Comparison of ENCODE assay signal across 31 cellular contexts in the genomic region with DNA sequence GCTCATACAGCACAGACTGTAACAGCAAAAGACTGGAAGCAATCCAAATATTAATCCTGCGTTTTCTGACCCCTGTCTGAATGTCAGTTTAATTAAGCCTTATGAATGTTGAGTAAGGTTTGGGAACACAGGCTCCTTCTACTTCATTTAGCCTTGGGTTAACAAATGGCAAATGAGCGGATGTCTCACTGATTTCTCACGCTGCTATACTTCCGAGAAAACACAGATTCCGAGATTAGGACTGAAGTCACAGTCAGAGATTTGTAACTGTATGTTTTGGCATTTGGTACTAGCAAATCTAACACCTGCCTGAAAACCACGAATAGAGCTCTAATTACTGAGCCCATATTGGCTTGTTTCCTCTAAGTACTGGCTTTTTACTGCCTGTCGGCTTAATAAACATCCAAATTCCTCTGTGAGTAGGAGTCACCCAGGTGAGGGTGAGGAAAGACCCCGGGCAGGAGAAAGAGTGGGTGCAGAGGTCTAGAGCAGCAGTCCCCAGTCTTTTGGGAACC. TPM values are rescaled to one million over a fixed set of nuclear protein-coding genes. Genes with fewer than 3 reads are reported as not detected.
"Had no signal": no experiment of that assay in that cellular context is flagged by ENCODE, and none has a peak within 500 bp of the region (broad histone marks: within the 10 kb centered on the region; RNA-seq: fewer than 3 reads in every experiment).

No MANE protein-coding gene starts in this region.

- DNase-seq: activated B cell treated with CpG ODN at 0.5 μM for 24 hours; activated CD4-positive, alpha-beta memory T cell treated with anti-CD3 and anti-CD28 coated beads for 36 hours; activated CD4-positive, alpha-beta T cell treated with anti-CD3 and anti-CD28 coated beads for 4 hours; activated CD4-positive, alpha-beta T cell treated with anti-CD3 and anti-CD28 coated beads, Interleukin-2, amount 50 U/mL, for 1 hour; activated CD4-positive, CD25-positive, alpha-beta regulatory T cell treated with anti-CD3 and anti-CD28 coated beads, Interleukin-2, amount 50 U/mL, for 72 hours; activated CD8-positive, alpha-beta memory T cell treated with anti-CD3 and anti-CD28 coated beads, Interleukin-2, amount 50 U/mL, for 48 hours; activated effector memory CD4-positive, alpha-beta T cell treated with Interleukin-2 at 50 U/mL for 16 hours; activated naive CD4-positive, alpha-beta T cell treated with anti-CD3 and anti-CD28 coated beads, Interleukin-2, amount 10 ng/mL, durations not matched to agents 7 days and 5 days; activated naive CD8-positive, alpha-beta T cell treated with anti-CD3 and anti-CD28 coated beads for 36 hours; activated T-cell treated with anti-CD3 and anti-CD28 coated beads, Interleukin-2, amount 50 U/mL, for 48 hours; amniotic stem cell; aorta; NCI-H1092 treated with DMSO at 0.1 percent for 48 hours; NCI-H1417; NCI-H146; NCI-H187; NCI-H2029 treated with DMSO at 0.1 percent for 48 hours; NCI-H2107; NCI-H2171; NCI-H510A treated with DMSO at 0.1 percent for 48 hours; NCI-H526 treated with DMSO at 0.1 percent for 48 hours; NCI-H82; Right ventricle myocardium superior; SW 1271; T-helper 1 cell; T-helper 9 cell had no signal

- H3K27ac ChIP-seq: cardiac muscle cell, PC-9, RWPE1, VCaP had no signal

- H3K27me3 ChIP-seq: cardiac muscle cell had no signal

- H2AFZ ChIP-seq: PC-9 had no signal

- H3K4me3 ChIP-seq: cardiac muscle cell, PC-9 had no signal

- H3K36me3 ChIP-seq: cardiac muscle cell had no signal

- H3K4me2 ChIP-seq: PC-9 had no signal

RNA-seq across cellular contexts. Expression of gene MC5R, which starts 10.6 kb away (rescaled TPM):
- total RNA-seq: activated B cell treated with CpG ODN at 0.5 μM for 24 hours; activated CD4-positive, alpha-beta memory T cell treated with anti-CD3 and anti-CD28 coated beads for 36 hours; activated naive CD8-positive, alpha-beta T cell treated with anti-CD3 and anti-CD28 coated beads for 36 hours; aorta; cardiac muscle cell; M059J; PC-9; Right ventricle myocardium superior had no signal
